28 cellular contexts compared by ENCODE assay signal in genomic region chr22:20645954-20646353, GRCh38.
"Had no signal": no experiment of that assay in that cellular context is flagged by ENCODE, and none has a peak within 500 bp of the region (broad histone marks: within the 10 kb centered on the region; RNA-seq: fewer than 3 reads in every experiment).

No MANE protein-coding gene starts in this region.

- H3K4me1 ChIP-seq: pancreas, right lobe of liver, suprapubic skin, transverse colon, upper lobe of right lung had no signal

- H3K27me3 Mint-ChIP-seq: memory B cell; stimulated activated naive CD8-positive, alpha-beta T cell treated with anti-CD3 and anti-CD28 coated beads, Interleukin-15, amount 100 ng/mL, for 72 hours had no signal

- H3K27ac Mint-ChIP-seq: effector memory CD8-positive, alpha-beta T cell; immature natural killer cell; memory B cell; mesothelial cell of epicardium; naive B cell; nephron progenitor cell; progenitor cell of endocrine pancreas; stimulated activated naive CD8-positive, alpha-beta T cell treated with anti-CD3 and anti-CD28 coated beads, Interleukin-15, amount 100 ng/mL, for 72 hours had no signal

- H3K27me3 ChIP-seq: pancreas, right lobe of liver, suprapubic skin, transverse colon, upper lobe of right lung had no signal

- H3K36me3 Mint-ChIP-seq: immature natural killer cell, memory B cell, mesothelial cell of epicardium, naive B cell had no signal

- H3K4me3 ChIP-seq: lung, mucosa of descending colon, pancreas, right lobe of liver, smooth muscle cell, suprapubic skin, transverse colon, upper lobe of right lung had no signal

- FAIRE-seq: frontal cortex, pancreas had no signal

- H3K4me1 Mint-ChIP-seq: memory B cell; mesothelial cell of epicardium; naive B cell; nephron progenitor cell; stimulated activated naive CD8-positive, alpha-beta T cell treated with anti-CD3 and anti-CD28 coated beads, Interleukin-15, amount 100 ng/mL, for 72 hours had no signal

- H3K9me3 Mint-ChIP-seq: effector memory CD8-positive, alpha-beta T cell; immature natural killer cell; memory B cell; mesothelial cell of epicardium; naive B cell; stimulated activated naive CD8-positive, alpha-beta T cell treated with anti-CD3 and anti-CD28 coated beads, Interleukin-15, amount 100 ng/mL, for 72 hours had no signal

- H3K27ac ChIP-seq: pancreas, right lobe of liver, suprapubic skin, transverse colon, upper lobe of right lung had no signal

- H3K4me3 Mint-ChIP-seq: effector memory CD8-positive, alpha-beta T cell; immature natural killer cell; memory B cell; mesothelial cell of epicardium; naive B cell; nephron progenitor cell; stimulated activated naive CD8-positive, alpha-beta T cell treated with anti-CD3 and anti-CD28 coated beads, Interleukin-15, amount 100 ng/mL, for 72 hours had no signal

- H3K36me3 ChIP-seq: pancreas, right lobe of liver, suprapubic skin, transverse colon, upper lobe of right lung had no signal

- ATAC-seq: effector memory CD8-positive, alpha-beta T cell; mucosa of descending colon; pancreas; right lobe of liver; stimulated activated naive CD8-positive, alpha-beta T cell treated with anti-CD3 and anti-CD28 coated beads, Interleukin-15, amount 100 ng/mL, for 72 hours; upper lobe of right lung had no signal

- H3K9me3 ChIP-seq: mucosa of descending colon, pancreas, right lobe of liver, suprapubic skin, transverse colon, upper lobe of right lung had no signal

- DNase-seq: cerebellar nuclear complex; cortex of kidney; effector memory CD8-positive, alpha-beta T cell; hypothalamus; immature natural killer cell; islet precursor cell; kidney glomerular epithelial cell; mucosa of descending colon; naive B cell; nephron progenitor cell; nucleus accumbens; stimulated activated CD4-positive, alpha-beta T cell treated with anti-CD3 and anti-CD28 coated beads, Interleukin-12 subunit alpha, Interleukin-12 subunit beta, amount 100 ng/mL, for 4 hours; stimulated activated CD4-positive, alpha-beta T cell treated with anti-CD3 and anti-CD28 coated beads, Interleukin-1b, Interleukin-23, amount 100 ng/mL, for 48 hours; stimulated activated CD4-positive, alpha-beta T cell treated with anti-CD3 and anti-CD28 coated beads, Interleukin-4, amount 100 ng/mL, for 1 hour; stimulated activated CD8-positive, alpha-beta memory T cell treated with anti-CD3 and anti-CD28 coated beads, Interleukin-4, amount 100 ng/mL, for 48 hours; stimulated activated naive CD4-positive, alpha-beta T cell; stimulated activated naive CD8-positive, alpha-beta T cell treated with anti-CD3 and anti-CD28 coated beads, Interleukin-15, amount 100 ng/mL, for 72 hours; transverse colon had no signal
